In genomic region chr1:193633991-193634390, GRCh38 we compare ENCODE assay signal across 19 cellular contexts.
DNase-seq lines count a peak whose midpoint lies in the region; ATAC-seq and TF ChIP-seq lines count a peak whose summit lies in the region.
"Had no signal": no experiment of that assay in that cellular context is flagged by ENCODE, and none has a peak within 500 bp of the region (broad histone marks: within the 10 kb centered on the region; RNA-seq: fewer than 3 reads in every experiment).

No MANE protein-coding gene starts in this region.

- H3K4me3 ChIP-seq in CD4-positive, CD25-positive, alpha-beta regulatory T cell (ENCODE audit: low read depth, low read length): peak overlapping the region; percentile 45
- H3K4me3 ChIP-seq in CD8-positive, alpha-beta T cell (ENCODE audit: low read depth, low read length): no peak overlapping the region
- H3K4me3 ChIP-seq: BLaER1, SJSA1 had no signal

- intact Hi-C loops in CD8-positive, alpha-beta T cell (cut with DNase I, micrococcal nuclease): no loop called here
- intact Hi-C loops in posterior cingulate gyrus (cut with DNase I): no loop called here

- CTCF ChIA-PET in CD8-positive, alpha-beta T cell (lab: Charles Lee): no interaction called here

- no peaks in the 10 kb centered on the region for H3K36me3 Mint-ChIP-seq in CD4-positive, CD25-positive, alpha-beta regulatory T cell
- no peaks in the 10 kb centered on the region for H3K36me3 Mint-ChIP-seq in CD8-positive, alpha-beta T cell

- DNase-seq in CD4-positive, CD25-positive, alpha-beta regulatory T cell: no peak
- DNase-seq in CD8-positive, alpha-beta T cell: no peak
- DNase-seq in amniotic epithelial cell (ENCODE audit: low read depth) (peak; percentile 43), renal cortical epithelial cell (ENCODE audit: low read depth) (peak; percentile 18), NCI-H69 (lab: John Stamatoyannopoulos, UW) (no peak), posterior cingulate gyrus (no peak)
- DNase-seq: DMS79, H9, HFFc6, Karpas-422, NCI-H1105 treated with DMSO at 0.1 percent for 48 hours, NCI-H2029 treated with DMSO at 0.1 percent for 48 hours, NCI-H2171, NCI-H345, NCI-H526 had no signal

- H3K27me3 Mint-ChIP-seq in CD4-positive, CD25-positive, alpha-beta regulatory T cell: no peaks in the 10 kb centered on the region
- H3K27me3 Mint-ChIP-seq in CD8-positive, alpha-beta T cell (ENCODE audit: low read depth): no peaks in the 10 kb centered on the region

- H3K4me1 ChIP-seq in CD4-positive, CD25-positive, alpha-beta regulatory T cell (ENCODE audit: control insufficient read depth, insufficient read depth, low read length, poor library complexity, severe bottlenecking): peaks cover 7% of the 10 kb centered on the region
- peaks cover 4% of the 10 kb centered on the region for H3K4me1 ChIP-seq in CD8-positive, alpha-beta T cell (ENCODE audit: insufficient read depth, low read length)
- H3K4me1 ChIP-seq: BLaER1, SJSA1 had no signal

- no peak for TF ChIP-seq CTCF in CD8-positive, alpha-beta T cell (IDR thresholded peaks at IDR 0.05)

- H3K27ac ChIP-seq in CD4-positive, CD25-positive, alpha-beta regulatory T cell (ENCODE audit: insufficient read depth, low read length, poor library complexity, severe bottlenecking): peak overlapping the region; percentile 8
- no peak overlapping the region for H3K27ac ChIP-seq in CD8-positive, alpha-beta T cell (ENCODE audit: low read depth, low read length)
- H3K27ac ChIP-seq: BLaER1, SJSA1 had no signal

- peak overlapping the region in 2 of 4 donors; percentile 47 to 53 for H3K4me3 Mint-ChIP-seq in CD4-positive, CD25-positive, alpha-beta regulatory T cell
- H3K4me3 Mint-ChIP-seq in CD8-positive, alpha-beta T cell: no peak overlapping the region
- H3K4me3 Mint-ChIP-seq: H9, HFFc6 had no signal

- H3K27ac Mint-ChIP-seq in CD4-positive, CD25-positive, alpha-beta regulatory T cell: peak overlapping the region in 2 of 3 donors; percentile 0 to 66
- H3K27ac Mint-ChIP-seq in CD8-positive, alpha-beta T cell: peak overlapping the region; percentile 1
- H3K27ac Mint-ChIP-seq: H9, HFFc6 had no signal

- peaks cover 14 to 23% (median 17%) of the 10 kb centered on the region in 4 donors for H3K4me1 Mint-ChIP-seq in CD4-positive, CD25-positive, alpha-beta regulatory T cell
- H3K4me1 Mint-ChIP-seq in CD8-positive, alpha-beta T cell (ENCODE audit: low read depth): peaks cover 9% of the 10 kb centered on the region

- H3K9me3 ChIP-seq in CD4-positive, CD25-positive, alpha-beta regulatory T cell (ENCODE audit: control insufficient read depth in 2 of 2, low read length in 2 of 2): no peaks in the 10 kb centered on the region
- no peaks in the 10 kb centered on the region for H3K9me3 ChIP-seq in CD8-positive, alpha-beta T cell (ENCODE audit: low read length)
- H3K9me3 ChIP-seq: BLaER1, SJSA1 had no signal

- no peak for ATAC-seq in CD4-positive, CD25-positive, alpha-beta regulatory T cell (ENCODE audit: low read depth in 2 of 2)
- ATAC-seq in CD8-positive, alpha-beta T cell: no peak
- no peak for ATAC-seq in GM21576 (IDR thresholded peaks at IDR 0.05; ENCODE audit: unreplicated experiment)
- ATAC-seq: Right ventricle myocardium inferior had no signal

- peaks cover 0 to 2% (median 0%) of the 10 kb centered on the region in 7 donors for H3K9me3 Mint-ChIP-seq in CD4-positive, CD25-positive, alpha-beta regulatory T cell
- no peaks in the 10 kb centered on the region for H3K9me3 Mint-ChIP-seq in CD8-positive, alpha-beta T cell
- H3K9me3 Mint-ChIP-seq: H9, HFFc6 had no signal

- H3K36me3 ChIP-seq in CD4-positive, CD25-positive, alpha-beta regulatory T cell (ENCODE audit: control insufficient read depth, insufficient read depth, low read length): no peaks in the 10 kb centered on the region
- H3K36me3 ChIP-seq in CD8-positive, alpha-beta T cell (ENCODE audit: insufficient read depth, low read length): no peaks in the 10 kb centered on the region
- H3K36me3 ChIP-seq: BLaER1, SJSA1 had no signal

- POLR2A ChIA-PET in CD8-positive, alpha-beta T cell (lab: Charles Lee): no interaction called here

- no peaks in the 10 kb centered on the region for H3K27me3 ChIP-seq in CD4-positive, CD25-positive, alpha-beta regulatory T cell (ENCODE audit: control insufficient read depth, insufficient read depth, low read length)
- no peaks in the 10 kb centered on the region for H3K27me3 ChIP-seq in CD8-positive, alpha-beta T cell (ENCODE audit: insufficient read depth, low read length)
- H3K27me3 ChIP-seq: BLaER1, SJSA1 had no signal

Comparison
In these comparisons a context has a peak if more than half of its experiments do, and no peak if none do; other contexts are left out.
1. DNase-seq: peak in amniotic epithelial cell (single experiment) and renal cortical epithelial cell (single experiment); none in CD4-positive, CD25-positive, alpha-beta regulatory T cell (0 of 3), CD8-positive, alpha-beta T cell (0 of 7), NCI-H69 (single experiment) and posterior cingulate gyrus (0 of 10).